6 cellular contexts compared by ENCODE assay signal in genomic region chr15:74353992-74354391, GRCh38. TPM values are rescaled to one million over a fixed set of nuclear protein-coding genes. Genes with fewer than 3 reads are reported as not detected.
"Had no signal": no experiment of that assay in that cellular context is flagged by ENCODE, and none has a peak within 500 bp of the region (broad histone marks: within the 10 kb centered on the region; RNA-seq: fewer than 3 reads in every experiment).

No MANE protein-coding gene starts in this region.

RNA-seq across cellular contexts. Expression of gene CYP11A1, which starts 13.5 kb away (rescaled TPM):
- total RNA-seq: activated CD4-positive, alpha-beta memory T cell treated with anti-CD3 and anti-CD28 coated beads, Interleukin-2, amount 10 ng/mL, durations not matched to agents 7 days and 5 days; activated CD4-positive, alpha-beta T cell treated with anti-CD3 and anti-CD28 coated beads for 36 hours; activated CD4-positive, alpha-beta T cell treated with anti-CD3 and anti-CD28 coated beads, Interleukin-2, amount 10 ng/mL, durations not matched to agents 7 days and 5 days; activated CD8-positive, alpha-beta T cell treated with anti-CD3 and anti-CD28 coated beads, Interleukin-2, amount 10 ng/mL, durations not matched to agents 7 days and 5 days; activated naive CD8-positive, alpha-beta T cell treated with anti-CD3 and anti-CD28 coated beads, Interleukin-2, amount 10 ng/mL, durations not matched to agents 7 days and 5 days; activated T-helper 2 cell treated with anti-CD3 and anti-CD28 coated beads, Interferon-gamma antibody, Interleukin-2, Interleukin-4, amounts not matched to agents 10 μg/mL and 5 μg/mL and 100 μg/mL, durations not matched to agents 14 hours and 24 hours and 36 hours had no signal
